Comparison of ENCODE assay signal across 1 cellular context in genomic region chr7:19377611-19378339, GRCh38.
TF ChIP-seq lines count a peak whose summit lies in the region.

No MANE protein-coding gene starts in this region.

TF ChIP-seq in HEK293, 187 proteins besides CTCF, POLR2A, EP300 and RAD21 (continued from another document):
- peak; percentile 44; the same call in 1 of the 2 replicates for TF ChIP-seq WT1 (tag by site-specific recombination; IDR thresholded peaks at IDR 0.05)
- peak; percentile 26 for TF ChIP-seq ZNF335 (tag by site-specific recombination; conservative IDR thresholded peaks at IDR 0.05)
- no peak for TF ChIP-seq TCF7L2 (IDR thresholded peaks at IDR 0.05; ENCODE audit: borderline replicate concordance, low read depth, low read length)
- no peak for TF ChIP-seq ZBTB11 (tag by site-specific recombination; conservative IDR thresholded peaks at IDR 0.05; ENCODE audit: low read depth)
- TF ChIP-seq ZNF777 (tag by site-specific recombination; IDR thresholded peaks at IDR 0.05; ENCODE audit: borderline replicate concordance) = no peak
- no peak for TF ChIP-seq SP7 (tag by site-specific recombination; IDR thresholded peaks at IDR 0.05)
- no peak for TF ChIP-seq ZNF596 (tag by site-specific recombination; IDR thresholded peaks at IDR 0.05)
- no peak for TF ChIP-seq GFI1B (tag by site-specific recombination; IDR thresholded peaks at IDR 0.05)
- TF ChIP-seq ZIC2 (tag by site-specific recombination; IDR thresholded peaks at IDR 0.05) = 0 out of 2 replicates have a peak, but pooled peaks have one; percentile 16
- TF ChIP-seq ZNF645 (tag by site-specific recombination; IDR thresholded peaks at IDR 0.05) = no peak
- TF ChIP-seq ZBTB21 (tag by site-specific recombination; IDR thresholded peaks at IDR 0.05) = no peak
- TF ChIP-seq ZNF433 (tag by site-specific recombination; IDR thresholded peaks at IDR 0.05; ENCODE audit: low read depth) = no peak
